18 cellular contexts compared by ENCODE assay signal in genomic region chr2:26801796-26802195, GRCh38. TPM values are rescaled to one million over a fixed set of nuclear protein-coding genes. Genes with fewer than 3 reads are reported as not detected.
DNase-seq lines count a peak whose midpoint lies in the region; ATAC-seq and TF ChIP-seq lines count a peak whose summit lies in the region.
"Had no signal": no experiment of that assay in that cellular context is flagged by ENCODE, and none has a peak within 500 bp of the region (broad histone marks: within the 10 kb centered on the region; RNA-seq: fewer than 3 reads in every experiment).

No MANE protein-coding gene starts in this region.

- no peak overlapping the region for H2BK15ac ChIP-seq in mesendoderm (replicated peaks; ENCODE audit: low read depth)

- no peak overlapping the region for H3K23ac ChIP-seq in mesendoderm (ENCODE audit: low read length)

- no peaks in the 10 kb centered on the region for H3K36me3 Mint-ChIP-seq in activated naive CD4-positive, alpha-beta T cell treated with anti-CD3 and anti-CD28 coated beads, Interleukin-2, amount 50 U/mL, for 24 hours
- H3K36me3 Mint-ChIP-seq in activated naive CD4-positive, alpha-beta T cell treated with anti-CD3 and anti-CD28 coated beads for 36 hours (ENCODE audit: low read depth) = peaks cover 3% of the 10 kb centered on the region
- peaks cover 10% of the 10 kb centered on the region for H3K36me3 Mint-ChIP-seq in brain
- H3K36me3 Mint-ChIP-seq: CD4-positive, CD25-positive, alpha-beta regulatory T cell; CD8-positive, alpha-beta memory T cell had no signal

- no peaks in the 10 kb centered on the region for H3K27me3 Mint-ChIP-seq in activated naive CD4-positive, alpha-beta T cell treated with anti-CD3 and anti-CD28 coated beads, Interleukin-2, amount 50 U/mL, for 24 hours
- no peaks in the 10 kb centered on the region for H3K27me3 Mint-ChIP-seq in activated naive CD4-positive, alpha-beta T cell treated with anti-CD3 and anti-CD28 coated beads for 36 hours (ENCODE audit: low read depth)
- no peaks in the 10 kb centered on the region for H3K27me3 Mint-ChIP-seq in brain
- H3K27me3 Mint-ChIP-seq: CD4-positive, CD25-positive, alpha-beta regulatory T cell had no signal

- H3K9ac ChIP-seq in mesendoderm (ENCODE audit: low read length) = no peak overlapping the region

- DNase-seq in activated naive CD4-positive, alpha-beta T cell treated with anti-CD3 and anti-CD28 coated beads for 36 hours = no peak
- no peak for DNase-seq in RWPE1 (ENCODE audit: low spot score)
- no peak for DNase-seq in NOMO-1 (lab: John Stamatoyannopoulos, UW; ENCODE audit: unreplicated experiment in 2 of 2)
- DNase-seq in mesendoderm = no peak
- DNase-seq: ACHN; C1 segment of cervical spinal cord; CD4-positive, CD25-positive, alpha-beta regulatory T cell; CD8-positive, alpha-beta memory T cell; COR-L47; DMS 273 treated with DMSO at 0.1 percent for 48 hours; DMS53; GOT3; H7 had no signal

- H3K36me3 ChIP-seq in mesendoderm (ENCODE audit: control insufficient read depth, insufficient read depth, low read length) = peaks cover 4% of the 10 kb centered on the region

- POLR2A ChIA-PET in RWPE1 (lab: Yijun Ruan, JAX; ENCODE audit: low non-redundant PET) = no interaction called here

- no peak overlapping the region for H3K4me3 Mint-ChIP-seq in activated naive CD4-positive, alpha-beta T cell treated with anti-CD3 and anti-CD28 coated beads, Interleukin-2, amount 50 U/mL, for 24 hours
- no peak overlapping the region for H3K4me3 Mint-ChIP-seq in activated naive CD4-positive, alpha-beta T cell treated with anti-CD3 and anti-CD28 coated beads for 36 hours
- H3K4me3 Mint-ChIP-seq in brain = no peak overlapping the region
- H3K4me3 Mint-ChIP-seq: CD4-positive, CD25-positive, alpha-beta regulatory T cell; CD8-positive, alpha-beta memory T cell had no signal

- no peak overlapping the region for H4K5ac ChIP-seq in mesendoderm (ENCODE audit: low read length)

- no peaks in the 10 kb centered on the region for H3K79me1 ChIP-seq in mesendoderm (ENCODE audit: low read length)

- H3K56ac ChIP-seq in mesendoderm (ENCODE audit: low read length) = no peak overlapping the region

- H3K4me1 ChIP-seq in mesendoderm (ENCODE audit: control insufficient read depth, low read depth, low read length) = no peaks in the 10 kb centered on the region
- H3K4me1 ChIP-seq: BE2C had no signal

- no peak overlapping the region for H3K18ac ChIP-seq in mesendoderm (ENCODE audit: low read length)

- CTCF ChIA-PET in activated naive CD4-positive, alpha-beta T cell treated with anti-CD3 and anti-CD28 coated beads for 36 hours (lab: Charles Lee) = no interaction called here
- CTCF ChIA-PET in RWPE1 (lab: Yijun Ruan, JAX) = interaction anchor here (0.6 kb wide), 1 partner anchor 114 kb away, joined by 3 read pairs; no protein-coding TSS in a partner anchor

- H2BK120ac ChIP-seq in mesendoderm (ENCODE audit: low read depth, low read length) = no peak overlapping the region

- no peaks in the 10 kb centered on the region for H3K27me3 ChIP-seq in mesendoderm (ENCODE audit: insufficient read depth, low read length, poor library complexity)
- H3K27me3 ChIP-seq: BE2C had no signal

- H3K4ac ChIP-seq in mesendoderm (ENCODE audit: low read depth, low read length) = no peak overlapping the region

- H3K4me3 ChIP-seq in mesendoderm (ENCODE audit: low read length) = no peak overlapping the region

- H3K79me2 ChIP-seq in mesendoderm (ENCODE audit: control insufficient read depth, insufficient read depth, low read length) = no peaks in the 10 kb centered on the region

- TF ChIP-seq CTCF in RWPE1 (conservative IDR thresholded peaks at IDR 0.05; ENCODE audit: low read depth) (no peak), brain (conservative IDR thresholded peaks at IDR 0.05) (no peak)

- no peaks in the 10 kb centered on the region for H3K9me3 Mint-ChIP-seq in activated naive CD4-positive, alpha-beta T cell treated with anti-CD3 and anti-CD28 coated beads, Interleukin-2, amount 50 U/mL, for 24 hours
- no peaks in the 10 kb centered on the region for H3K9me3 Mint-ChIP-seq in activated naive CD4-positive, alpha-beta T cell treated with anti-CD3 and anti-CD28 coated beads for 36 hours
- no peaks in the 10 kb centered on the region for H3K9me3 Mint-ChIP-seq in brain
- H3K9me3 Mint-ChIP-seq: CD4-positive, CD25-positive, alpha-beta regulatory T cell; CD8-positive, alpha-beta memory T cell had no signal

- peak overlapping the region; percentile 70 for H3K27ac Mint-ChIP-seq in activated naive CD4-positive, alpha-beta T cell treated with anti-CD3 and anti-CD28 coated beads, Interleukin-2, amount 50 U/mL, for 24 hours
- H3K27ac Mint-ChIP-seq in activated naive CD4-positive, alpha-beta T cell treated with anti-CD3 and anti-CD28 coated beads for 36 hours = no peak overlapping the region
- peak overlapping the region in 3 of 5 experiments; percentile 6 to 67 (median 52) for H3K27ac Mint-ChIP-seq in brain

- H2BK5ac ChIP-seq in mesendoderm (ENCODE audit: low read length) = no peak overlapping the region

- intact Hi-C loops in activated naive CD4-positive, alpha-beta T cell treated with anti-CD3 and anti-CD28 coated beads for 36 hours (cut with micrococcal nuclease) = no loop called here

- H3K4me1 Mint-ChIP-seq in activated naive CD4-positive, alpha-beta T cell treated with anti-CD3 and anti-CD28 coated beads, Interleukin-2, amount 50 U/mL, for 24 hours = no peaks in the 10 kb centered on the region
- peaks cover 2% of the 10 kb centered on the region for H3K4me1 Mint-ChIP-seq in activated naive CD4-positive, alpha-beta T cell treated with anti-CD3 and anti-CD28 coated beads for 36 hours (ENCODE audit: low read depth)
- H3K4me1 Mint-ChIP-seq in brain = peaks cover 10% of the 10 kb centered on the region
- H3K4me1 Mint-ChIP-seq: CD8-positive, alpha-beta memory T cell had no signal

- ATAC-seq in HG02610 (IDR thresholded peaks at IDR 0.05; ENCODE audit: unreplicated experiment) = no peak

- no CpG with 5 or more reads among the region's 7 CpGs for WGBS in mesendoderm (ENCODE audit: extremely low coverage, insufficient coverage, low lambda C conversion rate)

- H3K4me2 ChIP-seq in mesendoderm (ENCODE audit: low read length) = no peak overlapping the region

- no peak overlapping the region for H2AK5ac ChIP-seq in mesendoderm (ENCODE audit: low read length)

- H4K8ac ChIP-seq in mesendoderm (ENCODE audit: low read depth, low read length) = no peak overlapping the region

- H3K27ac ChIP-seq in RWPE1 (peak overlapping the region; percentile 32; the same call in 1 of the 2 replicates), mesendoderm (ENCODE audit: low read depth, low read length) (no peak overlapping the region)

RNA-seq across cellular contexts. Expression of gene CENPA, which starts 15.9 kb away (rescaled TPM):
- 10 to 100 TPM; 42.9 to 43.6 TPM for total RNA-seq in activated naive CD4-positive, alpha-beta T cell treated with anti-CD3 and anti-CD28 coated beads for 36 hours
- 15.8 TPM for polyA plus RNA-seq in brain (ENCODE audit: insufficient read depth, low read depth, low replicate concordance)
- polyA plus RNA-seq in mesendoderm (2013, experiment 1 of 2) = 21.7 TPM
- 22.9 TPM for polyA plus RNA-seq in mesendoderm (2013, experiment 2 of 2)

RNA-seq across cellular contexts. Expression of gene SLC35F6, which starts 37.7 kb away (rescaled TPM):
- total RNA-seq in activated naive CD4-positive, alpha-beta T cell treated with anti-CD3 and anti-CD28 coated beads for 36 hours = 1 to 10 TPM; 2.0 to 2.7 TPM
- polyA plus RNA-seq in brain (ENCODE audit: insufficient read depth, low read depth, low replicate concordance) = 14.3 TPM
- polyA plus RNA-seq in mesendoderm (2013, experiment 1 of 2) = 11.1 TPM
- 10.8 TPM for polyA plus RNA-seq in mesendoderm (2013, experiment 2 of 2)

RNA-seq across cellular contexts. Expression of gene DPYSL5, which starts 46.1 kb away (rescaled TPM):
- under 1 TPM in 1 of 2 experiments, not detected in 1; 0.07 TPM for total RNA-seq in activated naive CD4-positive, alpha-beta T cell treated with anti-CD3 and anti-CD28 coated beads for 36 hours
- 309 TPM for polyA plus RNA-seq in brain (ENCODE audit: insufficient read depth, low read depth, low replicate concordance)
- 0.90 TPM for polyA plus RNA-seq in mesendoderm (2013, experiment 1 of 2)
- polyA plus RNA-seq in mesendoderm (2013, experiment 2 of 2) = 0.81 TPM
- total RNA-seq: CD4-positive, CD25-positive, alpha-beta regulatory T cell; CD8-positive, alpha-beta memory T cell; HT-29 had no signal
- polyA plus RNA-seq: CD4-positive, CD25-positive, alpha-beta regulatory T cell; CD8-positive, alpha-beta memory T cell had no signal
